In genomic region chr16:25449802-25450201, GRCh38 we compare ENCODE assay signal across 9 cellular contexts.
"Had no signal": no experiment of that assay in that cellular context is flagged by ENCODE, and none has a peak within 500 bp of the region (broad histone marks: within the 10 kb centered on the region; RNA-seq: fewer than 3 reads in every experiment).

No MANE protein-coding gene starts in this region.

- H3K9me3 ChIP-seq: HAP-1 had no signal

- H3K36me3 ChIP-seq: HAP-1 had no signal

- ATAC-seq: HCT116 had no signal

- H3K4me3 Mint-ChIP-seq: HFFc6, IgD-negative memory B cell had no signal

- H3K27ac ChIP-seq: GM23248, HL-60 had no signal

- H3K4me1 ChIP-seq: HAP-1 had no signal

- H3K4me1 Mint-ChIP-seq: IgD-negative memory B cell had no signal

- H3K4me3 ChIP-seq: GM23248, HAP-1 had no signal

- H2AFZ ChIP-seq: GM23248 had no signal

- H3K36me3 Mint-ChIP-seq: IgD-negative memory B cell had no signal

- H3K9ac ChIP-seq: GM23248 had no signal

- H3K27ac Mint-ChIP-seq: HFFc6, IgD-negative memory B cell had no signal

- DNase-seq: GM23248, GOT3, H7, HFFc6, KG1 had no signal
